9 cellular contexts compared by ENCODE assay signal in the genomic region with DNA sequence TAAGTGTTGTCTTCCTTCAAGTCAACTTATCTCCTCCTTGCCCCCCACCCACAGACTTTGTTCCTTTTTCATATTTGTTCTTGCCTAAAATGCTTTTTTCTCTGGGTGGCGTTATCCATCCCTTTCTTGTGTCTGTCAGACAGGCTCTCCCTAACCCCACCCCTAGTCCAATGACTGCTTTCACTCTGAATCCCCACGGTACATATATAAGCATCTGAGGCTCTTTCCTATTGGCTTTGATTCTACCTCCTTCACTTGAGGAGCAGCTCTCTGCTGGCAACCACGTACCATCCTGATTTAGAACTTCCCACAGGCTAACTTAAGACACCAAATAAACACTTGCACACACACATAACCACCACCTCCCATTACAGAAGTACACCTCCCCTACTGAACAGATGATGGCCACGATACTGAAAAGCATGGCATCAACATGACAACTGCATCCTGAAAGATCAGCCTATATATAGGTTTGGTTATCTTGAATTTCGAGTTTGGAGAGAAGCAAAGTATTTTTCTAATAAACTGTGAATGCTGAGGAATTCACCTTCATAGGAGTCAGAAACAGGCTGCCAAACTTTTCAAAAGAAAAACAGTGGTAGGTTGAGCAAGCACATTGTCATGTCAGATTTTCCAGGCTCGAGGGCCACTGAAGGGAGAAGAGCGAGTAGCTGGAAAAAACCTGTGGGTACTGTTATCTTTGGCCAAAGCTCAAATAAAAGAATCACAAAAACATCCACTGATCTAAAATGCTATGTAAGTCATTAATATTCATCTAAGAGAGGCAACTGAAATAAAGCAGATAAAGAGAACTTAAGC. TPM values are rescaled to one million over a fixed set of nuclear protein-coding genes. Genes with fewer than 3 reads are reported as not detected.
DNase-seq lines count a peak whose midpoint lies in the region; ATAC-seq and TF ChIP-seq lines count a peak whose summit lies in the region.
"Had no signal": no experiment of that assay in that cellular context is flagged by ENCODE, and none has a peak within 500 bp of the region (broad histone marks: within the 10 kb centered on the region; RNA-seq: fewer than 3 reads in every experiment).

No MANE protein-coding gene starts in this region.

- peak overlapping the region; percentile 32 for H3K27ac Mint-ChIP-seq in activated naive CD4-positive, alpha-beta T cell treated with anti-CD3 and anti-CD28 coated beads for 36 hours
- H3K27ac Mint-ChIP-seq in activated naive CD4-positive, alpha-beta T cell treated with anti-CD3 and anti-CD28 coated beads, Interleukin-2, amount 50 U/mL, for 72 hours = peak overlapping the region; percentile 86 to 89
- peak overlapping the region; percentile 88 for H3K27ac Mint-ChIP-seq in stimulated activated naive B cell treated with anti-CD40 and anti-IgM and Interleukin-4, amounts not matched to agents 10 μg/mL and 1 μg/mL and 100 μg/mL, for 72 hours

- H3K4me1 ChIP-seq in gastroesophageal sphincter = peaks cover 4 to 91% (median 35%) of the 10 kb centered on the region in 3 donors

- no peak for TF ChIP-seq POLR2A in gastroesophageal sphincter (IDR thresholded peaks at IDR 0.05)

- ATAC-seq in activated naive CD4-positive, alpha-beta T cell treated with anti-CD3 and anti-CD28 coated beads, Interleukin-2, amount 50 U/mL, for 72 hours = peak; percentile 35 to 64
- peak; percentile 49 for ATAC-seq in gastroesophageal sphincter
- ATAC-seq in stimulated activated naive B cell treated with anti-CD40 and anti-IgM and Interleukin-4, amounts not matched to agents 10 μg/mL and 1 μg/mL and 100 μg/mL, for 72 hours (replicated peaks) = peak; percentile 50 to 60
- ATAC-seq in GM18519 (IDR thresholded peaks at IDR 0.05; ENCODE audit: low FRiP score, unreplicated experiment) = no peak

- H3K9me3 ChIP-seq in gastroesophageal sphincter = no peaks in the 10 kb centered on the region

- no peak overlapping the region for H3K4me3 Mint-ChIP-seq in activated naive CD4-positive, alpha-beta T cell treated with anti-CD3 and anti-CD28 coated beads for 36 hours
- H3K4me3 Mint-ChIP-seq in stimulated activated naive B cell treated with anti-CD40 and anti-IgM and Interleukin-4, amounts not matched to agents 10 μg/mL and 1 μg/mL and 100 μg/mL, for 72 hours = peak overlapping the region; percentile 54 to 55

- 27 to 38% methylated on average over 7 of the region's 7 CpGs for WGBS in gastroesophageal sphincter (ENCODE audit: low coverage in 1 of 2), 2 donors

- intact Hi-C loops in activated naive CD4-positive, alpha-beta T cell treated with anti-CD3 and anti-CD28 coated beads for 36 hours (cut with micrococcal nuclease) = loop anchor here (2.0 kb wide), 2 partner anchors 15 to 23 kb away; no protein-coding TSS in a partner anchor
- intact Hi-C loops in posterior cingulate gyrus (cut with DNase I) = no loop called here

- H3K36me3 Mint-ChIP-seq in activated naive CD4-positive, alpha-beta T cell treated with anti-CD3 and anti-CD28 coated beads for 36 hours (ENCODE audit: low read depth) = peaks cover 56% of the 10 kb centered on the region
- H3K36me3 Mint-ChIP-seq in activated naive CD4-positive, alpha-beta T cell treated with anti-CD3 and anti-CD28 coated beads, Interleukin-2, amount 50 U/mL, for 72 hours = peaks cover 6 to 62% of the 10 kb centered on the region in 2 donors
- H3K36me3 Mint-ChIP-seq in stimulated activated naive B cell treated with anti-CD40 and anti-IgM and Interleukin-4, amounts not matched to agents 10 μg/mL and 1 μg/mL and 100 μg/mL, for 72 hours = peaks cover 24 to 53% of the 10 kb centered on the region in 2 donors

- H3K27ac ChIP-seq in gastroesophageal sphincter = peak overlapping the region; percentile 30 to 72 (median 68)

- DNase-seq in activated naive CD4-positive, alpha-beta T cell treated with anti-CD3 and anti-CD28 coated beads for 36 hours = peak; percentile 25
- DNase-seq in activated naive CD4-positive, alpha-beta T cell treated with Interleukin-2 at 50 U/mL for 16 hours = no peak
- DNase-seq in activated naive CD4-positive, alpha-beta T cell treated with anti-CD3 and anti-CD28 coated beads, Interleukin-2, amount 50 U/mL, for 72 hours (ENCODE audit: low spot score in 2 of 2) = no peak
- no peak for DNase-seq in stimulated activated naive B cell treated with anti-CD40 and anti-IgM and Interleukin-4, amounts not matched to agents 10 μg/mL and 1 μg/mL and 100 μg/mL, for 72 hours
- DNase-seq in posterior cingulate gyrus (no peak), NCI-H446 treated with DMSO at 0.1 percent for 48 hours (lab: John Stamatoyannopoulos, UW) (no peak)
- DNase-seq: NCI-H446 had no signal

- CTCF ChIA-PET in activated naive CD4-positive, alpha-beta T cell treated with anti-CD3 and anti-CD28 coated beads for 36 hours (lab: Charles Lee) = interaction anchor here (0.6 kb wide), 1 partner anchor 82 kb away, joined by 3 read pairs; no protein-coding TSS in a partner anchor

- no peak for TF ChIP-seq EP300 in gastroesophageal sphincter (IDR thresholded peaks at IDR 0.05)

- no peaks in the 10 kb centered on the region for H3K27me3 ChIP-seq in gastroesophageal sphincter

- H3K27me3 Mint-ChIP-seq in activated naive CD4-positive, alpha-beta T cell treated with anti-CD3 and anti-CD28 coated beads for 36 hours (ENCODE audit: low read depth) = no peaks in the 10 kb centered on the region
- no peaks in the 10 kb centered on the region for H3K27me3 Mint-ChIP-seq in stimulated activated naive B cell treated with anti-CD40 and anti-IgM and Interleukin-4, amounts not matched to agents 10 μg/mL and 1 μg/mL and 100 μg/mL, for 72 hours

- no peak overlapping the region for H3K4me3 ChIP-seq in gastroesophageal sphincter

- TF ChIP-seq CTCF in gastroesophageal sphincter (IDR thresholded peaks at IDR 0.05) = no peak

- no peaks in the 10 kb centered on the region for H3K36me3 ChIP-seq in gastroesophageal sphincter

- peaks cover 3% of the 10 kb centered on the region for H3K9me3 Mint-ChIP-seq in activated naive CD4-positive, alpha-beta T cell treated with anti-CD3 and anti-CD28 coated beads for 36 hours
- H3K9me3 Mint-ChIP-seq in activated naive CD4-positive, alpha-beta T cell treated with anti-CD3 and anti-CD28 coated beads, Interleukin-2, amount 50 U/mL, for 72 hours = peaks cover 0 to 4% of the 10 kb centered on the region in 2 donors
- peaks cover 0 to 2% of the 10 kb centered on the region in 2 donors for H3K9me3 Mint-ChIP-seq in stimulated activated naive B cell treated with anti-CD40 and anti-IgM and Interleukin-4, amounts not matched to agents 10 μg/mL and 1 μg/mL and 100 μg/mL, for 72 hours

- H3K4me1 Mint-ChIP-seq in activated naive CD4-positive, alpha-beta T cell treated with anti-CD3 and anti-CD28 coated beads for 36 hours (ENCODE audit: low read depth) = peaks cover 81% of the 10 kb centered on the region
- H3K4me1 Mint-ChIP-seq in stimulated activated naive B cell treated with anti-CD40 and anti-IgM and Interleukin-4, amounts not matched to agents 10 μg/mL and 1 μg/mL and 100 μg/mL, for 72 hours = peaks cover 57 to 82% of the 10 kb centered on the region in 2 donors

RNA-seq across cellular contexts. Expression of gene STAT3, which starts 24.3 kb away (rescaled TPM):
- total RNA-seq in activated naive CD4-positive, alpha-beta T cell treated with anti-CD3 and anti-CD28 coated beads for 36 hours = 100 to 1,000 TPM; 404 to 408 TPM
- total RNA-seq in activated naive CD4-positive, alpha-beta T cell treated with anti-CD3 and anti-CD28 coated beads, Interleukin-2, amount 50 U/mL, for 72 hours = 100 to 1,000 TPM; 189 to 505 TPM
- 100 to 1,000 TPM; 146 to 253 (median 205) TPM for total RNA-seq in gastroesophageal sphincter

RNA-seq across cellular contexts. Expression of gene CAVIN1, which starts 59.1 kb away (rescaled TPM):
- under 1 TPM; 0.64 to 0.67 TPM for total RNA-seq in activated naive CD4-positive, alpha-beta T cell treated with anti-CD3 and anti-CD28 coated beads for 36 hours
- 1 to 10 TPM in 1 of 2 donors, under 1 TPM in 1; 0.11 to 9.4 TPM for total RNA-seq in activated naive CD4-positive, alpha-beta T cell treated with anti-CD3 and anti-CD28 coated beads, Interleukin-2, amount 50 U/mL, for 72 hours
- 1,000 to 10,000 TPM in 2 of 4 donors, 100 to 1,000 TPM in 2; 615 to 1,266 (median 897) TPM for total RNA-seq in gastroesophageal sphincter

Comparison
In these comparisons a context has a peak if more than half of its experiments do, and no peak if none do; other contexts are left out.
1. H3K27ac Mint-ChIP-seq: peak in every context shown above with its lines; median percentile 88 in stimulated activated naive B cell treated with anti-CD40 and anti-IgM and Interleukin-4, amounts not matched to agents 10 μg/mL and 1 μg/mL and 100 μg/mL, for 72 hours; 88 in activated naive CD4-positive, alpha-beta T cell treated with anti-CD3 and anti-CD28 coated beads, Interleukin-2, amount 50 U/mL, for 72 hours; 32 in activated naive CD4-positive, alpha-beta T cell treated with anti-CD3 and anti-CD28 coated beads for 36 hours.
2. RNA of gene CAVIN1, which starts 59.1 kb away (total RNA-seq): 615 to 1,266 TPM in gastroesophageal sphincter; 0.11 to 9.4 TPM in activated naive CD4-positive, alpha-beta T cell treated with anti-CD3 and anti-CD28 coated beads, Interleukin-2, amount 50 U/mL, for 72 hours and 0.64 to 0.67 TPM in activated naive CD4-positive, alpha-beta T cell treated with anti-CD3 and anti-CD28 coated beads for 36 hours; every median in the first group is over 10 times any median in the second.